Comparison of ENCODE assay signal across 16 cellular contexts in the genomic region with DNA sequence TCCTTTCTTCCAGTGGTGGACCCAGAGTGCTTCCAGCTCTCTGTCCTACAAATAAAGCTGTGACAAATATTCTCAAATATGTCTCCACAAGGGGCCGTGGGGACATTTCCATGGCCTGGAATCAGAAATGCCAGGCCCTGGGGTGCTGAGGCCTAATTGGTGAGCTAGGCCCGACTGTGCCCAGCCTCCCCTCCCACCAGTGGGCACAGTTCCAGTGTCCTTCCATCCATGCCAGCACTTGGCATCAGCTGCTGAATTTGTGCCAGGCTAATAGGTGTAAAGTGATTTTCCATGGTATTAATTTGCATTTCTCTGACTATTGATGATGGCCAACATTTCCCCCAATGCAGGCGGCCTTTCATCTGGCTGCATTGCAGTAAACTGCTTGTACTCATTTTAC. TPM values are rescaled to one million over a fixed set of nuclear protein-coding genes. Genes with fewer than 3 reads are reported as not detected.
DNase-seq lines count a peak whose midpoint lies in the region; ATAC-seq and TF ChIP-seq lines count a peak whose summit lies in the region.
"Had no signal": no experiment of that assay in that cellular context is flagged by ENCODE, and none has a peak within 500 bp of the region (broad histone marks: within the 10 kb centered on the region; RNA-seq: fewer than 3 reads in every experiment).

No MANE protein-coding gene starts in this region.

- H3K79me1 ChIP-seq in trophoblast cell (ENCODE audit: low read length) = no peaks in the 10 kb centered on the region

- peak; percentile 92 for DNase-seq in NCI-H1092 treated with DMSO at 0.1 percent for 48 hours (lab: John Stamatoyannopoulos, UW)
- peak; percentile 79 for DNase-seq in NCI-H69 (lab: John Stamatoyannopoulos, UW)
- DNase-seq in esophagus muscularis mucosa (ENCODE audit: extremely low spot score) = peak; percentile 72
- no peak for DNase-seq in trophoblast cell
- no peak for DNase-seq in effector CD4-positive, alpha-beta T cell
- DNase-seq in stimulated activated CD8-positive, alpha-beta memory T cell treated with anti-CD3 and anti-CD28 coated beads, Interleukin-4, amount 100 ng/mL, for 48 hours = no peak
- DNase-seq in NCI-H510A (lab: John Stamatoyannopoulos, UW) = no peak
- DNase-seq: activated naive CD4-positive, alpha-beta T cell; AML-193; esophagus squamous epithelium; glutamatergic neuron; islet precursor cell; MG63; stimulated activated CD4-positive, alpha-beta T cell treated with anti-CD3 and anti-CD28 coated beads, Interleukin-4, amount 100 ng/mL, for 1 hour had no signal

- no peak overlapping the region for H2BK120ac ChIP-seq in trophoblast cell (ENCODE audit: insufficient read depth, low read length, poor library complexity)

- no peaks in the 10 kb centered on the region for H3K9me3 ChIP-seq in esophagus muscularis mucosa
- no peaks in the 10 kb centered on the region for H3K9me3 ChIP-seq in trophoblast cell (ENCODE audit: insufficient read depth, low read depth, low read length)
- H3K9me3 ChIP-seq: esophagus squamous epithelium, MG63, thoracic aorta had no signal

- H3K14ac ChIP-seq in trophoblast cell (ENCODE audit: low read length) = no peak overlapping the region

- H3K4me1 ChIP-seq in esophagus muscularis mucosa (peaks cover 0 to 16% (median 10%) of the 10 kb centered on the region in 4 donors), trophoblast cell (ENCODE audit: control insufficient read depth in 1 of 2, insufficient read depth in 2 of 2, low read length in 2 of 2) (peaks cover 0 to 6% of the 10 kb centered on the region in 2 experiments)
- H3K4me1 ChIP-seq: esophagus squamous epithelium had no signal

- H3K18ac ChIP-seq in trophoblast cell (ENCODE audit: low read length) = no peak overlapping the region

- H3K27me3 ChIP-seq in esophagus muscularis mucosa (no peaks in the 10 kb centered on the region), trophoblast cell (ENCODE audit: insufficient read depth, low read length) (no peaks in the 10 kb centered on the region)
- H3K27me3 ChIP-seq: esophagus squamous epithelium, MG63 had no signal

- H3K4me3 ChIP-seq in esophagus muscularis mucosa (no peak overlapping the region), trophoblast cell (ENCODE audit: low read depth, low read length) (no peak overlapping the region)
- H3K4me3 ChIP-seq: esophagus squamous epithelium, MG63, thoracic aorta had no signal

- intact Hi-C loops in esophagus muscularis mucosa (cut with DNase I) = no loop called here

- no peak overlapping the region for H2BK12ac ChIP-seq in trophoblast cell (ENCODE audit: low read length)

- no peak overlapping the region for H3K4me2 ChIP-seq in trophoblast cell (ENCODE audit: low read length)

- no peak overlapping the region for H4K8ac ChIP-seq in trophoblast cell (ENCODE audit: low read depth, low read length)

- TF ChIP-seq CTCF in esophagus muscularis mucosa (IDR thresholded peaks at IDR 0.05) = no peak

- H4K12ac ChIP-seq in trophoblast cell (ENCODE audit: low read depth, low read length) = no peak overlapping the region

- H4K91ac ChIP-seq in trophoblast cell (ENCODE audit: low read depth, low read length) = no peak overlapping the region

- no peak overlapping the region for H3K4ac ChIP-seq in trophoblast cell (ENCODE audit: low read depth, low read length)

- H3K79me2 ChIP-seq in trophoblast cell (ENCODE audit: control insufficient read depth, insufficient read depth, low read length, poor library complexity) = no peaks in the 10 kb centered on the region

- 42% methylated on average over 3 of the region's 3 CpGs for WGBS in esophagus muscularis mucosa
- no CpG with 5 or more reads among the region's 3 CpGs for WGBS in trophoblast cell (ENCODE audit: extremely low coverage, insufficient coverage, insufficient read length)

- H3K9ac ChIP-seq in trophoblast cell (ENCODE audit: low read length) = no peak overlapping the region

- TF ChIP-seq EP300 in esophagus muscularis mucosa (IDR thresholded peaks at IDR 0.05) = no peak

- no peak overlapping the region for H3K23ac ChIP-seq in trophoblast cell (ENCODE audit: low read length)

- no peak for TF ChIP-seq POLR2A in esophagus muscularis mucosa (IDR thresholded peaks at IDR 0.05; ENCODE audit: low read depth)

- H2AK5ac ChIP-seq in trophoblast cell (ENCODE audit: low read length) = no peak overlapping the region

- H3K27ac ChIP-seq in esophagus muscularis mucosa (replicated peaks in 1 of 4) (no peak overlapping the region), trophoblast cell (ENCODE audit: low read depth, low read length) (no peak overlapping the region)
- H3K27ac ChIP-seq: esophagus squamous epithelium, thoracic aorta had no signal

- H2AFZ ChIP-seq in trophoblast cell (ENCODE audit: insufficient read depth, low read length, poor library complexity) = peak overlapping the region; percentile 23

- no peaks in the 10 kb centered on the region for H3K36me3 ChIP-seq in esophagus muscularis mucosa
- no peaks in the 10 kb centered on the region for H3K36me3 ChIP-seq in trophoblast cell (ENCODE audit: control insufficient read depth in 1 of 2, insufficient read depth in 2 of 2, low read length in 2 of 2)
- H3K36me3 ChIP-seq: esophagus squamous epithelium, MG63, thoracic aorta had no signal

- no peak for ATAC-seq in GM21526 (IDR thresholded peaks at IDR 0.05; ENCODE audit: low FRiP score, unreplicated experiment)

- H2BK5ac ChIP-seq in trophoblast cell (ENCODE audit: low read depth, low read length, poor library complexity) = no peak overlapping the region

RNA-seq across cellular contexts. Expression of a gene that starts 48.5 kb away (rescaled TPM):
- 1 to 10 TPM in 1 of 4 donors, under 1 TPM in 3; under 0.01 to 1.2 (median 0.74) TPM for total RNA-seq in esophagus muscularis mucosa
- 3.0 and 3.2 TPM in 2 replicates for polyA plus RNA-seq in trophoblast cell (2013)

Comparison
In these comparisons a context has a peak if more than half of its experiments do, and no peak if none do; other contexts are left out.
1. DNase-seq: peak in NCI-H1092 treated with DMSO at 0.1 percent for 48 hours (single experiment), NCI-H69 (single experiment) and esophagus muscularis mucosa (single experiment); none in trophoblast cell (0 of 2), effector CD4-positive, alpha-beta T cell (single experiment), stimulated activated CD8-positive, alpha-beta memory T cell treated with anti-CD3 and anti-CD28 coated beads, Interleukin-4, amount 100 ng/mL, for 48 hours (single experiment) and NCI-H510A (single experiment).